14 cellular contexts compared by ENCODE assay signal in genomic region chr5:149777382-149777781, GRCh38. TPM values are rescaled to one million over a fixed set of nuclear protein-coding genes. Genes with fewer than 3 reads are reported as not detected.
A peak's percentile ranks its signal among the peaks of the same experiment; 100 is the strongest.
DNase-seq lines count a peak whose midpoint lies in the region; ATAC-seq, FAIRE-seq and TF ChIP-seq lines count a peak whose summit lies in the region.
"Had no signal": no experiment of that assay in that cellular context is flagged by ENCODE, and none has a peak within 500 bp of the region (broad histone marks: within the 10 kb centered on the region; RNA-seq: fewer than 3 reads in every experiment).

No MANE protein-coding gene starts in this region.

- H3K4me3 ChIP-seq in iPS-20b (ENCODE audit: low read length) = no peak overlapping the region
- H3K4me3 ChIP-seq in skeletal muscle tissue (ENCODE audit: low read length in 3 of 3) = no peak overlapping the region
- no peak overlapping the region for H3K4me3 ChIP-seq in foreskin fibroblast (ENCODE audit: low read depth in 1 of 2, low read length in 2 of 2)
- H3K4me3 ChIP-seq: SJSA1 had no signal

- H3K36me3 Mint-ChIP-seq in activated T-cell treated with anti-CD3 and anti-CD28 coated beads, Interleukin-2, amount 50 U/mL, for 72 hours (ENCODE audit: insufficient read depth in 2 of 2) = peaks cover 4 to 6% of the 10 kb centered on the region in 2 donors

- H3K9me3 Mint-ChIP-seq in activated T-cell treated with anti-CD3 and anti-CD28 coated beads, Interleukin-2, amount 50 U/mL, for 72 hours = peaks cover 2 to 5% of the 10 kb centered on the region in 2 donors

- peaks cover 4% of the 10 kb centered on the region; the same call in 1 of the 2 replicates for H3K36me3 ChIP-seq in iPS-20b (ENCODE audit: insufficient read depth, low read depth, low read length)
- H3K36me3 ChIP-seq in skeletal muscle tissue (ENCODE audit: control insufficient read depth in 3 of 3, insufficient read depth in 3 of 3, low read length in 3 of 3) = peaks cover 0 to 3% (median 0%) of the 10 kb centered on the region in 3 donors
- H3K36me3 ChIP-seq: SJSA1 had no signal

- H3K9me3 ChIP-seq in iPS-20b (ENCODE audit: insufficient read depth, low read depth, low read length) (peaks cover 5% of the 10 kb centered on the region; the same call in 1 of the 2 replicates), skeletal muscle tissue (ENCODE audit: control insufficient read depth in 3 of 3, low read length in 3 of 3) (no peaks in the 10 kb centered on the region)

- peaks cover 39% of the 10 kb centered on the region for H3K4me1 Mint-ChIP-seq in activated T-cell treated with anti-CD3 and anti-CD28 coated beads, Interleukin-2, amount 50 U/mL, for 72 hours (ENCODE audit: low read depth)

- peak; percentile 45 for FAIRE-seq in GM12891 (lab: Jason Lieb, UNC)
- FAIRE-seq: endothelial cell of umbilical vein had no signal

- H3K4me1 ChIP-seq in iPS-20b (ENCODE audit: insufficient read depth, low read length) = peaks cover 18% of the 10 kb centered on the region; the same call in 1 of the 2 replicates
- peaks cover 73 to 99% (median 98%) of the 10 kb centered on the region in 3 donors for H3K4me1 ChIP-seq in skeletal muscle tissue (ENCODE audit: control insufficient read depth in 3 of 3, insufficient read depth in 3 of 3, low read length in 3 of 3)
- H3K4me1 ChIP-seq: SJSA1 had no signal

- no peak for TF ChIP-seq POLR2A in GM12891 (IDR thresholded peaks at IDR 0.05; ENCODE audit: low read depth, low read length)

- no peak for TF ChIP-seq CTCF in VCaP (conservative IDR thresholded peaks at IDR 0.05)
- no peak for TF ChIP-seq CTCF in foreskin fibroblast (IDR thresholded peaks at IDR 0.05; ENCODE audit: low read depth, low read length)

- H3K27ac Mint-ChIP-seq in activated T-cell treated with anti-CD3 and anti-CD28 coated beads, Interleukin-2, amount 50 U/mL, for 72 hours = no peak overlapping the region

- no peaks in the 10 kb centered on the region for H3K27me3 Mint-ChIP-seq in activated T-cell treated with anti-CD3 and anti-CD28 coated beads, Interleukin-2, amount 50 U/mL, for 72 hours (ENCODE audit: low read depth)

- peak overlapping the region; percentile 30; the same call in 1 of the 2 replicates for H3K9ac ChIP-seq in iPS-20b (ENCODE audit: low read depth, low read length)
- H3K9ac ChIP-seq in skeletal muscle tissue (ENCODE audit: low read depth in 1 of 3, low read length in 3 of 3) = peak overlapping the region in 1 of 3 donors; percentile 66

- H3K27ac ChIP-seq in VCaP (peak overlapping the region; percentile 76), iPS-20b (ENCODE audit: low read length) (peak overlapping the region; percentile 51), skeletal muscle tissue (ENCODE audit: low read depth, low read length) (peak overlapping the region; percentile 85)
- H3K27ac ChIP-seq: SJSA1 had no signal

- H3K4me3 Mint-ChIP-seq in activated T-cell treated with anti-CD3 and anti-CD28 coated beads, Interleukin-2, amount 50 U/mL, for 72 hours = no peak overlapping the region
- H3K4me3 Mint-ChIP-seq: activated T-cell treated with anti-CD3 and anti-CD28 coated beads, Interleukin-2, amount 50 U/mL, for 4 hours had no signal

- H3K27me3 ChIP-seq in iPS-20b (ENCODE audit: insufficient read depth, low read length) (no peaks in the 10 kb centered on the region), skeletal muscle tissue (ENCODE audit: control insufficient read depth in 3 of 3, insufficient read depth in 3 of 3, low read length in 3 of 3) (no peaks in the 10 kb centered on the region)
- H3K27me3 ChIP-seq: SJSA1 had no signal

- ATAC-seq in activated T-cell treated with anti-CD3 and anti-CD28 coated beads, Interleukin-2, amount 50 U/mL, for 72 hours (replicated peaks in 1 of 2) = no peak
- ATAC-seq: activated T-cell treated with anti-CD3 and anti-CD28 coated beads, Interleukin-2, amount 50 U/mL, for 4 hours had no signal

- no peak for DNase-seq in GM12891 (ENCODE audit: insufficient read length, low spot score)
- DNase-seq in foreskin fibroblast = no peak
- no peak for DNase-seq in activated T-cell treated with anti-CD3 and anti-CD28 coated beads, Interleukin-2, amount 50 U/mL, for 72 hours
- no peak for DNase-seq in stimulated activated CD8-positive, alpha-beta memory T cell treated with anti-CD3 and anti-CD28 coated beads, Interleukin-4, amount 100 ng/mL, for 48 hours
- DNase-seq in UCSD-AML1 (lab: John Stamatoyannopoulos, UW; ENCODE audit: unreplicated experiment) = no peak
- DNase-seq: activated T-cell treated with anti-CD3 and anti-CD28 coated beads, Interleukin-2, amount 50 U/mL, for 4 hours; AML-193; DND-41; Kasumi-1 had no signal

TF ChIP-seq in GM12891, 5 proteins besides CTCF, POLR2A, EP300 and RAD21:
- TF ChIP-seq PAX5 (IDR thresholded peaks at IDR 0.05; ENCODE audit: insufficient read depth, low read length, severe bottlenecking) (no peak), POLR2AphosphoS5 (IDR thresholded peaks at IDR 0.05; ENCODE audit: low read depth, low read length) (no peak), TAF1 (IDR thresholded peaks at IDR 0.05; ENCODE audit: low read depth, low read length) (no peak), POU2F2 (IDR thresholded peaks at IDR 0.05; ENCODE audit: low read depth, low read length) (no peak), SPI1 (IDR thresholded peaks at IDR 0.05; ENCODE audit: low read depth, low read length) (no peak)

RNA-seq across cellular contexts. Expression of gene PPARGC1B, which starts 47.3 kb away (rescaled TPM):
- 3.9 TPM for polyA plus RNA-seq in GM12891 (2012; ENCODE audit: low read depth, missing spikeins)
- 4.2 TPM for total RNA-seq in skeletal muscle tissue
- total RNA-seq in activated T-cell treated with anti-CD3 and anti-CD28 coated beads, Interleukin-2, amount 50 U/mL, for 72 hours = 1 to 10 TPM; 3.1 to 5.2 TPM
